In the genomic region with DNA sequence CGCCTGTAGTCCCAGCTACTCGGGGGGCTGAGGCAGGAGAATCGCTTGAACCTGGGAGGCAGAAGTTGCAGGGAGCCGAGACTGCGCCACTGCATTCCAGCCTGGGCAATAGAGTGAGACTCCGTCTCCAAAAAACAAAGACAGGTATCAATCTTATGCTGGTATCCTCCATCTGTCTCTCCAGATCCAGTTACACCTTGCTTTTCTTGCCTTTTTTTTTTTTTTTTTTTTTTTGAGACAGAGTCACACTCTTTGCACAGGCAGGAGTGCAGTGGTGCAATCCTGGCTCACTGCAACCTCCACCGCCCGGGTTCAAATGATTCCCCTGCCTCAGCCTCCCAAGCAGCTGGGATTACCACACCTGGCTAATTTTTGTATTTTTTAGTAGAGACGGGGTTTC, we compare ENCODE assay signal across 1 cellular context.
TF ChIP-seq lines count a peak whose summit lies in the region.

No MANE protein-coding gene starts in this region.

TF ChIP-seq in HEK293, 187 proteins besides CTCF, POLR2A, EP300 and RAD21:
- TF ChIP-seq ZNF121 (tag by site-specific recombination; IDR thresholded peaks at IDR 0.05) = 0 out of 2 replicates have a peak, but pooled peaks have one; percentile 27
